In the genomic region with DNA sequence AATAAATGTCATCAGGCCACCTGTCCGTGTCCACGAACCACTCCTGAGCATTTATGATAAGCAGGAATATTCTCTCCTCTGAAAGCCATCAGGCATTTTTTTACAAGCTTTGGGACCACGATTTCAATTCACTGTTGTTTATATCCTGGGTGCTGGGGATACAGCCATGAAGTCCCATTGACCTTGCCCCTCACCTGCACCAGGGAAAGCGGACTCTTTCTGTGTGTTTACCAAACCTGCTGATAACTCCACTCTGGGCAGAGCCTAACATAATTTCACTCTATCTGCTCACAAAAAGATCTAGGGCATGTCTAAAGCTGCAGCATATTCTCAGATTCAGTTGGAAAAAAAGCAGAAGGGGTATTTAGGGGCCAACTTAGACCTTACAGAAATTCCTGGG, we compare ENCODE assay signal across 2 cellular contexts.
TF ChIP-seq lines count a peak whose summit lies in the region.

No MANE protein-coding gene starts in this region.

TF ChIP-seq in GM12878, 131 proteins besides CTCF, POLR2A, EP300 and RAD21:
- TF ChIP-seq ATF2 (IDR thresholded peaks at IDR 0.05; ENCODE audit: low read length) (no peak), PAX5 (IDR thresholded peaks at IDR 0.05; ENCODE audit: borderline replicate concordance, low read depth, low read length) (no peak), WRNIP1 (IDR thresholded peaks at IDR 0.05; ENCODE audit: borderline replicate concordance, low read depth, low read length) (no peak), RELA (IDR thresholded peaks at IDR 0.05; ENCODE audit: borderline replicate concordance, partially characterized antibody) (no peak), NFIC (IDR thresholded peaks at IDR 0.05; ENCODE audit: low read depth, low read length) (no peak), GATAD2B (conservative IDR thresholded peaks at IDR 0.05; ENCODE audit: low read depth) (no peak), ASH2L (IDR thresholded peaks at IDR 0.05; ENCODE audit: borderline replicate concordance, low read depth) (no peak)
- TF ChIP-seq, protein P1, sequence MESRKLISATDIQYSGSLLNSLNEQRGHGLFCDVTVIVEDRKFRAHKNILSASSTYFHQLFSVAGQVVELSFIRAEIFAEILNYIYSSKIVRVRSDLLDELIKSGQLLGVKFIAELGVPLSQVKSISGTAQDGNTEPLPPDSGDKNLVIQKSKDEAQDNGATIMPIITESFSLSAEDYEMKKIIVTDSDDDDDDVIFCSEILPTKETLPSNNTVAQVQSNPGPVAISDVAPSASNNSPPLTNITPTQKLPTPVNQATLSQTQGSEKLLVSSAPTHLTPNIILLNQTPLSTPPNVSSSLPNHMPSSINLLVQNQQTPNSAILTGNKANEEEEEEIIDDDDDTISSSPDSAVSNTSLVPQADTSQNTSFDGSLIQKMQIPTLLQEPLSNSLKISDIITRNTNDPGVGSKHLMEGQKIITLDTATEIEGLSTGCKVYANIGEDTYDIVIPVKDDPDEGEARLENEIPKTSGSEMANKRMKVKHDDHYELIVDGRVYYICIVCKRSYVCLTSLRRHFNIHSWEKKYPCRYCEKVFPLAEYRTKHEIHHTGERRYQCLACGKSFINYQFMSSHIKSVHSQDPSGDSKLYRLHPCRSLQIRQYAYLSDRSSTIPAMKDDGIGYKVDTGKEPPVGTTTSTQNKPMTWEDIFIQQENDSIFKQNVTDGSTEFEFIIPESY (IDR thresholded peaks at IDR 0.05): no peak

TF ChIP-seq in liver, 16 proteins besides CTCF, POLR2A, EP300 and RAD21:
- TF ChIP-seq RXRA (IDR thresholded peaks at IDR 0.05) (peak; percentile 34 to 52), HNF4A (conservative IDR thresholded peaks at IDR 0.05) (peak; percentile 51 to 62), YY1 (IDR thresholded peaks at IDR 0.05) (peak; percentile 61), FOXA2 (IDR thresholded peaks at IDR 0.05) (peak; percentile 43), HNF4G (IDR thresholded peaks at IDR 0.05) (no peak), EGR1 (IDR thresholded peaks at IDR 0.05; ENCODE audit: low read depth in 2 of 2) (no peak), SP1 (IDR thresholded peaks at IDR 0.05) (peak; percentile 69)
- TF ChIP-seq, protein P2, sequence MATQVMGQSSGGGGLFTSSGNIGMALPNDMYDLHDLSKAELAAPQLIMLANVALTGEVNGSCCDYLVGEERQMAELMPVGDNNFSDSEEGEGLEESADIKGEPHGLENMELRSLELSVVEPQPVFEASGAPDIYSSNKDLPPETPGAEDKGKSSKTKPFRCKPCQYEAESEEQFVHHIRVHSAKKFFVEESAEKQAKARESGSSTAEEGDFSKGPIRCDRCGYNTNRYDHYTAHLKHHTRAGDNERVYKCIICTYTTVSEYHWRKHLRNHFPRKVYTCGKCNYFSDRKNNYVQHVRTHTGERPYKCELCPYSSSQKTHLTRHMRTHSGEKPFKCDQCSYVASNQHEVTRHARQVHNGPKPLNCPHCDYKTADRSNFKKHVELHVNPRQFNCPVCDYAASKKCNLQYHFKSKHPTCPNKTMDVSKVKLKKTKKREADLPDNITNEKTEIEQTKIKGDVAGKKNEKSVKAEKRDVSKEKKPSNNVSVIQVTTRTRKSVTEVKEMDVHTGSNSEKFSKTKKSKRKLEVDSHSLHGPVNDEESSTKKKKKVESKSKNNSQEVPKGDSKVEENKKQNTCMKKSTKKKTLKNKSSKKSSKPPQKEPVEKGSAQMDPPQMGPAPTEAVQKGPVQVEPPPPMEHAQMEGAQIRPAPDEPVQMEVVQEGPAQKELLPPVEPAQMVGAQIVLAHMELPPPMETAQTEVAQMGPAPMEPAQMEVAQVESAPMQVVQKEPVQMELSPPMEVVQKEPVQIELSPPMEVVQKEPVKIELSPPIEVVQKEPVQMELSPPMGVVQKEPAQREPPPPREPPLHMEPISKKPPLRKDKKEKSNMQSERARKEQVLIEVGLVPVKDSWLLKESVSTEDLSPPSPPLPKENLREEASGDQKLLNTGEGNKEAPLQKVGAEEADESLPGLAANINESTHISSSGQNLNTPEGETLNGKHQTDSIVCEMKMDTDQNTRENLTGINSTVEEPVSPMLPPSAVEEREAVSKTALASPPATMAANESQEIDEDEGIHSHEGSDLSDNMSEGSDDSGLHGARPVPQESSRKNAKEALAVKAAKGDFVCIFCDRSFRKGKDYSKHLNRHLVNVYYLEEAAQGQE (IDR thresholded peaks at IDR 0.05): peak; percentile 20
